In genomic region chr6:165837948-165838745, GRCh38 we compare ENCODE assay signal across 25 cellular contexts.
DNase-seq lines count a peak whose midpoint lies in the region; ATAC-seq, FAIRE-seq and TF ChIP-seq lines count a peak whose summit lies in the region.
"Had no signal": no experiment of that assay in that cellular context is flagged by ENCODE, and none has a peak within 500 bp of the region (broad histone marks: within the 10 kb centered on the region; RNA-seq: fewer than 3 reads in every experiment).

No MANE protein-coding gene starts in this region.

- H3K79me2 ChIP-seq in K562 (ENCODE audit: control insufficient read depth, insufficient read depth, low read length) (no peaks in the 10 kb centered on the region), smooth muscle cell (ENCODE audit: low read depth) (no peaks in the 10 kb centered on the region)

- TF ChIP-seq RAD21 in K562 (CRISPR knock-in tag; conservative IDR thresholded peaks at IDR 0.05 in 1 of 2, IDR thresholded peaks at IDR 0.05 in 1 of 2) = no peak

- TF ChIP-seq CTCF in HEK293 (tag by site-specific recombination; IDR thresholded peaks at IDR 0.05) (no peak), K562 (IDR thresholded peaks at IDR 0.05 in 2 of 3, conservative IDR thresholded peaks at IDR 0.05 in 1 of 3; ENCODE audit: insufficient read depth in 2 of 3, low read depth in 1 of 3, low read length in 3 of 3) (no peak), fibroblast of villous mesenchyme (IDR thresholded peaks at IDR 0.05; ENCODE audit: insufficient read depth, low read depth, low read length) (no peak), smooth muscle cell (IDR thresholded peaks at IDR 0.05; ENCODE audit: borderline replicate concordance, insufficient read depth, poor library complexity, severe bottlenecking) (no peak)

- H3K27me3 ChIP-seq in K562 (ENCODE audit: control insufficient read depth in 2 of 2, insufficient read depth in 2 of 2, low read length in 2 of 2) (peaks cover 2 to 35% of the 10 kb centered on the region in 2 experiments; a peak in 3 of 5 replicates), smooth muscle cell (ENCODE audit: low read depth) (peaks cover 10% of the 10 kb centered on the region)
- no peaks in the 10 kb centered on the region for H3K27me3 ChIP-seq in CD4-positive, alpha-beta memory T cell (ENCODE audit: insufficient read depth, low read length)
- H3K27me3 ChIP-seq: BE2C had no signal

- peak; percentile 51 for FAIRE-seq in K562 (lab: Jason Lieb, UNC)
- FAIRE-seq: A549, GM12891, GM18507, H54 had no signal

- POLR2A ChIA-PET in HEK293 (lab: Yijun Ruan, JAX) (interaction anchor here (0.7 kb wide), 1 partner anchor 1361 kb away, joined by 3 read pairs; no protein-coding TSS in a partner anchor), K562 (lab: Yijun Ruan, JAX) (interaction anchor here (1.1 kb wide), 1 partner anchor 9 kb away, joined by 3 read pairs; no protein-coding TSS in a partner anchor)
- POLR2A ChIA-PET in CD4-positive, alpha-beta memory T cell (lab: Charles Lee; ENCODE audit: partially characterized antibody) = no interaction called here

- no peak overlapping the region for H3K27ac Mint-ChIP-seq in CD4-positive, alpha-beta memory T cell
- H3K27ac Mint-ChIP-seq: CD14-positive monocyte; CD4-positive, alpha-beta T cell; GM23338 had no signal

- H3K9me3 Mint-ChIP-seq in CD4-positive, alpha-beta memory T cell = peaks cover 0 to 5% (median 0%) of the 10 kb centered on the region in 8 donors
- H3K9me3 Mint-ChIP-seq: CD4-positive, alpha-beta T cell had no signal

- no peak overlapping the region for H2AFZ ChIP-seq in K562 (ENCODE audit: low read depth, low read length)
- no peak overlapping the region for H2AFZ ChIP-seq in smooth muscle cell (ENCODE audit: low read depth)
- H2AFZ ChIP-seq: GM23338 had no signal

- H4K20me1 ChIP-seq in K562 (replicated peaks; ENCODE audit: control insufficient read depth, insufficient read depth, low read length) (no peaks in the 10 kb centered on the region; the same call in 1 of the 2 replicates), smooth muscle cell (ENCODE audit: low read depth) (no peaks in the 10 kb centered on the region)
- H4K20me1 ChIP-seq: BLaER1 treated with 17β-estradiol and CSF1 and Interleukin-3, amounts not matched to agents 10 nM and 100 nM had no signal

- H3K36me3 Mint-ChIP-seq in CD4-positive, alpha-beta memory T cell = no peaks in the 10 kb centered on the region
- H3K36me3 Mint-ChIP-seq: CD14-positive monocyte had no signal

- H3F3A ChIP-seq in smooth muscle cell (ENCODE audit: low read depth) = no peaks in the 10 kb centered on the region

- H3K4me3 ChIP-seq in HEK293 (ENCODE audit: low read depth, low read length) = no peak overlapping the region
- no peak overlapping the region for H3K4me3 ChIP-seq in K562
- H3K4me3 ChIP-seq in fibroblast of villous mesenchyme (ENCODE audit: low read depth, low read length) = no peak overlapping the region
- no peak overlapping the region for H3K4me3 ChIP-seq in smooth muscle cell
- no peak overlapping the region for H3K4me3 ChIP-seq in CD4-positive, alpha-beta memory T cell (ENCODE audit: low read length in 2 of 2)
- H3K4me3 ChIP-seq: A549; BLaER1 treated with 17β-estradiol and CSF1 and Interleukin-3, amounts not matched to agents 10 nM and 100 nM; GM23338; HAP-1 had no signal

- H3K27me3 Mint-ChIP-seq in CD4-positive, alpha-beta memory T cell = peaks cover 15 to 21% of the 10 kb centered on the region in 2 donors

- H3K4me3 Mint-ChIP-seq in CD4-positive, alpha-beta memory T cell = no peak overlapping the region
- H3K4me3 Mint-ChIP-seq: CD14-positive monocyte; CD4-positive, alpha-beta T cell; GM23338 had no signal

- H3K4me1 ChIP-seq in HEK293 (ENCODE audit: control insufficient read depth, insufficient read depth, low read length) (peaks cover 2% of the 10 kb centered on the region; the same call in 1 of the 2 replicates), K562 (replicated peaks in 1 of 2; ENCODE audit: control insufficient read depth in 2 of 2, insufficient read depth in 2 of 2, low read length in 2 of 2) (no peaks in the 10 kb centered on the region), smooth muscle cell (ENCODE audit: low read depth) (no peaks in the 10 kb centered on the region)
- H3K4me1 ChIP-seq in CD4-positive, alpha-beta memory T cell (ENCODE audit: insufficient read depth, low read length) = no peaks in the 10 kb centered on the region
- H3K4me1 ChIP-seq: BE2C had no signal

- H3K4me1 Mint-ChIP-seq in CD4-positive, alpha-beta memory T cell = no peaks in the 10 kb centered on the region
- H3K4me1 Mint-ChIP-seq: CD14-positive monocyte had no signal

- H3K9ac ChIP-seq in K562 (ENCODE audit: insufficient read depth in 1 of 2, low read depth in 2 of 2, low read length in 2 of 2) (no peak overlapping the region), smooth muscle cell (ENCODE audit: low read depth) (no peak overlapping the region)
- H3K9ac ChIP-seq: BLaER1 treated with 17β-estradiol and CSF1 and Interleukin-3, amounts not matched to agents 10 nM and 100 nM had no signal

- H3K4me2 ChIP-seq in K562 (ENCODE audit: insufficient read depth, low read length) (no peak overlapping the region), smooth muscle cell (no peak overlapping the region)
- H3K4me2 ChIP-seq: A549; BLaER1 treated with 17β-estradiol and CSF1 and Interleukin-3, amounts not matched to agents 10 nM and 100 nM; GM23338 had no signal

- in situ Hi-C loops in K562 (cut with MboI) = no loop called here

- under 1% methylated on average over 9 of the region's 9 CpGs for WGBS in K562 (ENCODE audit: insufficient coverage, low coverage, missing lambda C conversion rate)
- 67% methylated on average over 9 of the region's 9 CpGs for WGBS in smooth muscle cell (ENCODE audit: low lambda C conversion rate)

- H3K9me3 ChIP-seq in HEK293 (ENCODE audit: control insufficient read depth, insufficient read depth, low read depth, low read length) (no peaks in the 10 kb centered on the region), K562 (replicated peaks; ENCODE audit: control insufficient read depth, insufficient read depth, low read depth, low read length) (no peaks in the 10 kb centered on the region), smooth muscle cell (replicated peaks; ENCODE audit: low read depth) (no peaks in the 10 kb centered on the region)
- H3K9me3 ChIP-seq in CD4-positive, alpha-beta memory T cell (ENCODE audit: control insufficient read depth in 1 of 2, low read length in 2 of 2) = no peaks in the 10 kb centered on the region
- H3K9me3 ChIP-seq: A549; BE2C; BLaER1 treated with 17β-estradiol and CSF1 and Interleukin-3, amounts not matched to agents 10 nM and 100 nM; HAP-1 had no signal

- H3K27ac ChIP-seq in HEK293 (ENCODE audit: extremely low read depth, low read depth, low read length) = no peak overlapping the region
- H3K27ac ChIP-seq in K562 (ENCODE audit: extremely low read depth, low read depth, low read length) = no peak overlapping the region
- H3K27ac ChIP-seq in smooth muscle cell (ENCODE audit: low read depth) = peak overlapping the region; percentile 50
- H3K27ac ChIP-seq in CD4-positive, alpha-beta memory T cell (ENCODE audit: low read depth, low read length) = no peak overlapping the region
- H3K27ac ChIP-seq: A549; BLaER1 treated with 17β-estradiol and CSF1 and Interleukin-3, amounts not matched to agents 10 nM and 100 nM had no signal

- TF ChIP-seq EP300 in K562 (IDR thresholded peaks at IDR 0.05; ENCODE audit: low read length) = no peak

- H3K9me1 ChIP-seq in K562 (ENCODE audit: control insufficient read depth, insufficient read depth, low read length) = no peaks in the 10 kb centered on the region

- intact Hi-C loops in K562 (cut with micrococcal nuclease) = no loop called here
- intact Hi-C loops in CD4-positive, alpha-beta memory T cell (cut with micrococcal nuclease) = no loop called here

- no TSS peak for BruUV-seq in K562 (replicated peaks; lab: Mats Ljungman, UMichigan)

- no peak for ATAC-seq in K562
- ATAC-seq: A549, GM23338 had no signal

- CTCF ChIA-PET in HEK293 (lab: Yijun Ruan, JAX) (interaction anchor here (0.6 to 1.3 kb wide), 4 partner anchors 13 to 665 kb away, joined by 3 to 4 read pairs (median 3); no protein-coding TSS in a partner anchor), K562 (lab: Yijun Ruan, JAX; ENCODE audit: low intra/inter-chr PET ratio) (no interaction called here)
- CTCF ChIA-PET in CD4-positive, alpha-beta memory T cell (lab: Charles Lee; ENCODE audit: partially characterized antibody) = no interaction called here

- DNase-seq in K562 (ENCODE audit: extremely low read depth in 1 of 4, low spot score in 3 of 4) = no peak
- peak; percentile 70 for DNase-seq in fibroblast of villous mesenchyme (ENCODE audit: low read depth)
- no peak for DNase-seq in smooth muscle cell (lab: John Stamatoyannopoulos, UW; ENCODE audit: unreplicated experiment)
- no peak for DNase-seq in CD4-positive, alpha-beta memory T cell
- DNase-seq in HPDE6-E6E7 (ENCODE audit: extremely low spot score) = no peak
- no peak for DNase-seq in activated CD4-positive, alpha-beta T cell treated with anti-CD3 and anti-CD28 coated beads for 1 hour
- DNase-seq: 8988T; ACHN; AML-193; BE2C; Calu3; CD4-positive, alpha-beta T cell; COR-L47; DMS53; DMS79 treated with DMSO at 0.1 percent for 48 hours; GF-D8 had no signal

- TF ChIP-seq POLR2A in K562 (conservative IDR thresholded peaks at IDR 0.05) = no peak

- H3K36me3 ChIP-seq in HEK293 (ENCODE audit: control insufficient read depth in 2 of 2, insufficient read depth in 1 of 2, low read length in 2 of 2) = no peaks in the 10 kb centered on the region
- H3K36me3 ChIP-seq in K562 (ENCODE audit: control insufficient read depth, insufficient read depth, low read length) = no peaks in the 10 kb centered on the region
- no peaks in the 10 kb centered on the region for H3K36me3 ChIP-seq in smooth muscle cell (ENCODE audit: low read depth)
- no peaks in the 10 kb centered on the region for H3K36me3 ChIP-seq in CD4-positive, alpha-beta memory T cell (ENCODE audit: insufficient read depth, low read length)
- H3K36me3 ChIP-seq: BE2C; BLaER1 treated with 17β-estradiol and CSF1 and Interleukin-3, amounts not matched to agents 10 nM and 100 nM; HAP-1 had no signal

TF ChIP-seq in K562, 482 proteins besides CTCF, POLR2A, EP300 and RAD21 (continues in another document):
- TF ChIP-seq ATF6 (CRISPR knock-in tag; IDR thresholded peaks at IDR 0.05) = no peak
- no peak for TF ChIP-seq PHB (CRISPR knock-in tag; IDR thresholded peaks at IDR 0.05)
- TF ChIP-seq ELF4 (CRISPR knock-in tag; IDR thresholded peaks at IDR 0.05) = no peak
